ENCODE assay signal across 8 cellular contexts in genomic region chr2:196639180-196640030, GRCh38. TPM values are rescaled to one million over a fixed set of nuclear protein-coding genes. Genes with fewer than 3 reads are reported as not detected.
A peak's percentile ranks its signal among the peaks of the same experiment; 100 is the strongest.
DNase-seq lines count a peak whose midpoint lies in the region; ATAC-seq, FAIRE-seq and TF ChIP-seq lines count a peak whose summit lies in the region.

Gene CCDC150, plus strand, starts transcription at chr2:196639715. Its CDS starts 52 bp downstream, at chr2:196639767.

- H3K27ac ChIP-seq in heart left ventricle (peak within 1 kb of the TSS in 5 of 12 donors; percentile 35 to 67 (median 45)), upper lobe of left lung (peak within 1 kb of the TSS in 3 of 4 donors; percentile 20 to 74 (median 34))

- H3K9me3 ChIP-seq in adipocyte (ENCODE audit: control insufficient read depth, low read length) (no peaks in the 10 kb centered on the region), heart left ventricle (no peaks in the 10 kb centered on the region), upper lobe of left lung (no peaks in the 10 kb centered on the region)

- 5 to 13% (median 8%) methylated on average over 24 to 53 of the region's 53 CpGs for WGBS in heart left ventricle, 4 donors
- WGBS in upper lobe of left lung, 2 donors: 8 to 20% methylated on average over 13 to 33 of the region's 53 CpGs

- no peak for TF ChIP-seq EP300 in upper lobe of left lung (IDR thresholded peaks at IDR 0.05)

- H3K4me3 ChIP-seq in adipocyte (ENCODE audit: low read length) (peak within 1 kb of the TSS; percentile 90), heart left ventricle (peak within 1 kb of the TSS; percentile 18 to 87 (median 64)), upper lobe of left lung (peak within 1 kb of the TSS; percentile 44 to 69 (median 56))

- H3K9ac ChIP-seq in adipocyte (ENCODE audit: low read length): peak within 1 kb of the TSS; percentile 74

- TF ChIP-seq CTCF in heart left ventricle (IDR thresholded peaks at IDR 0.05): peak in 6 of 12 donors; percentile 17 to 41 (median 32)
- peak in 3 of 6 experiments; percentile 13 to 40 (median 29) for TF ChIP-seq CTCF in upper lobe of left lung (IDR thresholded peaks at IDR 0.05)

- peak; percentile 95 for DNase-seq in GM12892 (ENCODE audit: insufficient read length)
- peak; percentile 89 for DNase-seq in NCI-H1436 (lab: John Stamatoyannopoulos, UW)
- DNase-seq in SW480 (ENCODE audit: low spot score): peak; percentile 90
- peak; percentile 98 for DNase-seq in adipocyte (ENCODE audit: low read depth)
- peak; percentile 93 to 96 (median 95) for DNase-seq in heart left ventricle
- peak; percentile 89 for DNase-seq in pons (ENCODE audit: low spot score)
- peak; percentile 95 to 97 for DNase-seq in upper lobe of left lung

- TF ChIP-seq POLR2A in GM12892 (IDR thresholded peaks at IDR 0.05; ENCODE audit: low read depth, low read length) (no peak; the same call in 1 of the 2 replicates), heart left ventricle (IDR thresholded peaks at IDR 0.05) (peak in 1 of 2 donors; percentile 34), upper lobe of left lung (IDR thresholded peaks at IDR 0.05) (no peak)

- H3K36me3 ChIP-seq in adipocyte (ENCODE audit: control insufficient read depth, insufficient read depth, low read length, severe bottlenecking) (no peaks in the 10 kb centered on the region), heart left ventricle (no peaks in the 10 kb centered on the region), upper lobe of left lung (no peaks in the 10 kb centered on the region)

- ATAC-seq in HG02798 (IDR thresholded peaks at IDR 0.05; ENCODE audit: poor library complexity, unreplicated experiment) (peak; percentile 100), heart left ventricle (peak; percentile 100), upper lobe of left lung (ENCODE audit: low FRiP score in 2 of 2) (peak; percentile 100)

- peak; percentile 99 for FAIRE-seq in GM12892 (lab: Jason Lieb, UNC)

- H3K27me3 ChIP-seq in adipocyte (replicated peaks; ENCODE audit: control insufficient read depth, insufficient read depth, low read length) (no peaks in the 10 kb centered on the region), heart left ventricle (no peaks in the 10 kb centered on the region), upper lobe of left lung (no peaks in the 10 kb centered on the region)

- intact Hi-C loops in heart left ventricle (cut with DNase I): no loop called here

- peaks cover 4% of the 10 kb centered on the region for H3K4me1 ChIP-seq in adipocyte (ENCODE audit: control insufficient read depth, insufficient read depth, low read length)
- peaks cover 0 to 11% (median 2%) of the 10 kb centered on the region in 12 donors for H3K4me1 ChIP-seq in heart left ventricle
- H3K4me1 ChIP-seq in upper lobe of left lung: peaks cover 0 to 13% (median 6%) of the 10 kb centered on the region in 4 donors

RNA-seq across cellular contexts. Expression of gene CCDC150, which starts in this region (rescaled TPM):
- polyA plus RNA-seq in GM12892 (2012; ENCODE audit: missing spikeins): 6.8 TPM
- total RNA-seq in heart left ventricle (1 to 10 TPM in 6 of 9 donors, under 1 TPM in 2, not detected in 1; 0.24 to 4.5 (median 1.3) TPM), upper lobe of left lung (1 to 10 TPM; 1.2 to 4.2 (median 2.3) TPM)
- polyA plus RNA-seq in heart left ventricle: under 1 TPM; 0.27 to 0.42 TPM
